9 cellular contexts compared by ENCODE assay signal in the genomic region with DNA sequence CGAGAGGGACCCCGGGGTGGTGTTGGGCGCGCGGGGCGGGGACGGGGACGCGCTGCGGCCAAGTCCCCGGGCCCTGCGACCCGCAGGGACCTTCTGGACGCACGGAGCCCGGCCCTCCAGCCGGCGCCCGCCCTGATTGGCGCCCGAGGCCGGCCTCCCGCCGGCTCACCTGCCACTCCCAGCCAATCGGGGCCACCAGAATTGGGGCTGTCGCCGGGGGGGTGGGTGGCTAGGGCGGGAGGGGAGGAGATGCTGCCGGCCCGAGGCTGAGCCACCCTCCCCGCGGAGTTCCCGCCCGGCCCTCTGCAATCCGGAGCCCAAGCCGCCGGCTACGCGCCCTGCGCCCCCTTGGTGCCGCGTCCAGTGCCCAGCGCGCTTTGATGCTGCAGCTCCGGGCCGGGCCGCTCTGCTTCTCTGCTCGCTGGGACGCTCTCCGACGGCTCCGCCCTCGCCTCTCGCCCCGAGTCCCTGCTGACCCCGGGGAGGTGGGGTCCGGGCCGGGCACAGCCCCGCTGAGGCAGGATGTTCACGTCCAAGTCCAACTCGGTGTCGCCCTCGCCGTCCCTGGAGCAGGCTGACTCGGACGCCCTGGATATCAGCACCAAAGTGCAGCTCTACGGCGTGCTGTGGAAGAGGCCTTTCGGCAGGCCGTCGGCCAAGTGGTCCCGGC. TPM values are rescaled to one million over a fixed set of nuclear protein-coding genes. Genes with fewer than 3 reads are reported as not detected.
DNase-seq lines count a peak whose midpoint lies in the region; ATAC-seq, FAIRE-seq and TF ChIP-seq lines count a peak whose summit lies in the region.
"Had no signal": no experiment of that assay in that cellular context is flagged by ENCODE, and none has a peak within 500 bp of the region (broad histone marks: within the 10 kb centered on the region; RNA-seq: fewer than 3 reads in every experiment).

Gene PLEKHD1 (plus strand): TSS at position 285 of the 670 bp plus-strand sequence. CDS start 238 bp downstream, at position 523.

- H3K36me3 ChIP-seq in hepatocyte (replicated peaks; ENCODE audit: insufficient read depth, low read depth) (no peaks in the 10 kb centered on the region), sigmoid colon (no peaks in the 10 kb centered on the region)

- H3K4me2 ChIP-seq in hepatocyte = peak within 1 kb of the TSS; percentile 94

- TF ChIP-seq EP300 in sigmoid colon (IDR thresholded peaks at IDR 0.05) = no peak

- no peaks in the 10 kb centered on the region for H3K9me2 ChIP-seq in hepatocyte (replicated peaks; ENCODE audit: insufficient read depth)

- H3K4me3 ChIP-seq in hepatocyte (peak within 1 kb of the TSS; percentile 42), sigmoid colon (peak within 1 kb of the TSS in 3 of 4 donors; percentile 19 to 43 (median 43))

- peak within 1 kb of the TSS; percentile 35 for H2AFZ ChIP-seq in hepatocyte

- intact Hi-C loops in sigmoid colon (cut with DNase I) = no loop called here

- TF ChIP-seq POLR2A in sigmoid colon (IDR thresholded peaks at IDR 0.05) (no peak), GM12891 (IDR thresholded peaks at IDR 0.05; ENCODE audit: low read depth, low read length) (no peak)

- H3K27me3 ChIP-seq in hepatocyte (peaks cover 69% of the 10 kb centered on the region), sigmoid colon (peaks cover 14 to 57% (median 46%) of the 10 kb centered on the region in 3 donors)

- in situ Hi-C loops in GM13976 (cut with MboI; ENCODE audit: low sequenced_read_pairs, unreplicated experiment) = no loop called here

- no peak for ATAC-seq in GM19463 (IDR thresholded peaks at IDR 0.05; ENCODE audit: unreplicated experiment)
- no peak for ATAC-seq in HG03469 (IDR thresholded peaks at IDR 0.05; ENCODE audit: unreplicated experiment)

- H3K79me2 ChIP-seq in hepatocyte = no peaks in the 10 kb centered on the region

- H4K20me1 ChIP-seq in hepatocyte (ENCODE audit: insufficient read depth, poor library complexity, severe bottlenecking) = no peaks in the 10 kb centered on the region

- H3K27ac ChIP-seq in hepatocyte (no peak within 1 kb of the TSS), sigmoid colon (no peak within 1 kb of the TSS)

- no peaks in the 10 kb centered on the region for H3K9me3 ChIP-seq in hepatocyte (ENCODE audit: low read depth)
- H3K9me3 ChIP-seq in sigmoid colon = no peaks in the 10 kb centered on the region

- no peak for FAIRE-seq in GM12891 (lab: Jason Lieb, UNC)
- FAIRE-seq: TTC549 had no signal

- TF ChIP-seq CTCF in GM13976 (IDR thresholded peaks at IDR 0.05; ENCODE audit: borderline replicate concordance, control extremely low read depth, extremely low read depth, insufficient read depth, missing control alignments) = no peak
- TF ChIP-seq CTCF in hepatocyte (IDR thresholded peaks at IDR 0.05; ENCODE audit: poor library complexity) = no peak
- TF ChIP-seq CTCF in sigmoid colon (IDR thresholded peaks at IDR 0.05) = no peak

- WGBS in hepatocyte (ENCODE audit: low lambda C conversion rate, missing lambda C conversion rate) = 3% methylated on average over 28 of the region's 72 CpGs
- WGBS in sigmoid colon, 2 donors = 2% methylated on average over 72 of the region's 72 CpGs

- H3K4me1 ChIP-seq in hepatocyte (ENCODE audit: insufficient read depth) (peaks cover 16% of the 10 kb centered on the region), sigmoid colon (peaks cover 0 to 19% (median 18%) of the 10 kb centered on the region in 4 donors)

- DNase-seq in GM13976 (ENCODE audit: low spot score) = peak; percentile 56
- DNase-seq in SW480 (ENCODE audit: low spot score) = peak; percentile 52
- peak; percentile 13 for DNase-seq in hepatocyte (ENCODE audit: low spot score)
- DNase-seq in sigmoid colon = no peak
- DNase-seq in RKO (ENCODE audit: low spot score) = no peak
- no peak for DNase-seq in GM12891 (ENCODE audit: insufficient read length, low spot score)

TF ChIP-seq in GM12891, 5 proteins besides CTCF, POLR2A, EP300 and RAD21:
- TF ChIP-seq PAX5 (IDR thresholded peaks at IDR 0.05; ENCODE audit: insufficient read depth, low read length, severe bottlenecking) = no peak

RNA-seq across cellular contexts. Expression of gene PLEKHD1, which starts in this region (rescaled TPM):
- total RNA-seq in hepatocyte = not detected in 2 replicates
- not detected in 2 replicates for polyA plus RNA-seq in hepatocyte
- under 1 TPM in 3 of 4 donors, not detected in 1; under 0.01 to 0.55 (median 0.16) TPM for total RNA-seq in sigmoid colon
- polyA plus RNA-seq in sigmoid colon = under 1 TPM in 2 of 3 donors, not detected in 1; under 0.01 to 0.06 TPM
- polyA plus RNA-seq in GM12891 (2012; ENCODE audit: low read depth, missing spikeins) = 0.04 TPM

Comparison
In these comparisons a context has a peak if more than half of its experiments do, and no peak if none do; other contexts are left out.
1. Peak in DNase-seq, H3K4me3 ChIP-seq and H3K4me2 ChIP-seq in hepatocyte; RNA of the gene not detected or under 1 TPM.
2. DNase-seq: peak in GM13976 (single experiment) and SW480 (single experiment); none in sigmoid colon (single experiment), RKO (single experiment) and GM12891 (single experiment).